Comparison of ENCODE assay signal across 19 cellular contexts in genomic region chr4:154294951-154295350, GRCh38.
A peak's percentile ranks its signal among the peaks of the same experiment; 100 is the strongest.
DNase-seq lines count a peak whose midpoint lies in the region; ATAC-seq lines count a peak whose summit lies in the region.
"Had no signal": no experiment of that assay in that cellular context is flagged by ENCODE, and none has a peak within 500 bp of the region (broad histone marks: within the 10 kb centered on the region; RNA-seq: fewer than 3 reads in every experiment).

No MANE protein-coding gene starts in this region.

- no peaks in the 10 kb centered on the region for H3K36me3 ChIP-seq in SK-N-MC (ENCODE audit: insufficient read depth, low read length)
- H3K36me3 ChIP-seq: BE2C had no signal

- intact Hi-C loops in activated CD4-positive, alpha-beta T cell treated with anti-CD3 and anti-CD28 coated beads, Interleukin-2, amount 10 ng/mL, durations not matched to agents 24 days and 14 days (cut with micrococcal nuclease): no loop called here

- DNase-seq in NCI-H226 (peak; percentile 17), SK-N-MC (ENCODE audit: low read depth, low spot score) (peak; percentile 20), foreskin melanocyte (peak; percentile 98), UCSD-AML1 (lab: John Stamatoyannopoulos, UW; ENCODE audit: unreplicated experiment) (no peak)
- DNase-seq in activated CD4-positive, alpha-beta T cell treated with anti-CD3 and anti-CD28 coated beads, Interleukin-2, amount 10 ng/mL, durations not matched to agents 24 days and 14 days: no peak
- DNase-seq: 8988T; ACHN; BE2C; C1 segment of cervical spinal cord; Caco-2; Calu3; CD4-positive, alpha-beta memory T cell; CD4-positive, CD25-positive, alpha-beta regulatory T cell; CD8-positive, alpha-beta memory T cell; DMS79; GF-D8 had no signal

- H3K9me3 Mint-ChIP-seq in activated CD4-positive, alpha-beta T cell treated with anti-CD3 and anti-CD28 coated beads, Interleukin-2, amount 10 ng/mL, durations not matched to agents 24 days and 14 days: no peaks in the 10 kb centered on the region
- H3K9me3 Mint-ChIP-seq: CD4-positive, alpha-beta memory T cell; CD8-positive, alpha-beta memory T cell had no signal

- peaks cover 2% of the 10 kb centered on the region for H3K27me3 Mint-ChIP-seq in activated CD4-positive, alpha-beta T cell treated with anti-CD3 and anti-CD28 coated beads, Interleukin-2, amount 10 ng/mL, durations not matched to agents 24 days and 14 days
- H3K27me3 Mint-ChIP-seq: CD4-positive, alpha-beta memory T cell had no signal

- no peak for ATAC-seq in HG03565 (IDR thresholded peaks at IDR 0.05; ENCODE audit: unreplicated experiment)

- no peak overlapping the region for H3K27ac ChIP-seq in SK-N-MC
- H3K27ac ChIP-seq: BLaER1 had no signal

- no peak overlapping the region for H3K9ac ChIP-seq in SK-N-MC (ENCODE audit: insufficient read length)
- H3K9ac ChIP-seq: BLaER1 had no signal

- H3K36me3 Mint-ChIP-seq in activated CD4-positive, alpha-beta T cell treated with anti-CD3 and anti-CD28 coated beads, Interleukin-2, amount 10 ng/mL, durations not matched to agents 24 days and 14 days (ENCODE audit: low read depth): no peaks in the 10 kb centered on the region
- H3K36me3 Mint-ChIP-seq: CD14-positive monocyte; CD4-positive, alpha-beta memory T cell; CD4-positive, CD25-positive, alpha-beta regulatory T cell; CD8-positive, alpha-beta memory T cell had no signal

- H3K4me1 Mint-ChIP-seq in activated CD4-positive, alpha-beta T cell treated with anti-CD3 and anti-CD28 coated beads, Interleukin-2, amount 10 ng/mL, durations not matched to agents 24 days and 14 days: no peaks in the 10 kb centered on the region
- H3K4me1 Mint-ChIP-seq: CD14-positive monocyte; CD4-positive, alpha-beta memory T cell; CD4-positive, CD25-positive, alpha-beta regulatory T cell; CD8-positive, alpha-beta memory T cell had no signal

- H3K27ac Mint-ChIP-seq in activated CD4-positive, alpha-beta T cell treated with anti-CD3 and anti-CD28 coated beads, Interleukin-2, amount 10 ng/mL, durations not matched to agents 24 days and 14 days: no peak overlapping the region
- H3K27ac Mint-ChIP-seq: CD14-positive monocyte; CD4-positive, alpha-beta memory T cell; CD4-positive, CD25-positive, alpha-beta regulatory T cell; CD8-positive, alpha-beta memory T cell had no signal

- no peaks in the 10 kb centered on the region for H3K9me3 ChIP-seq in SK-N-MC (ENCODE audit: low read depth, low read length)
- H3K9me3 ChIP-seq: BE2C, BLaER1, Caco-2 had no signal

- H3K4me3 Mint-ChIP-seq in activated CD4-positive, alpha-beta T cell treated with anti-CD3 and anti-CD28 coated beads, Interleukin-2, amount 10 ng/mL, durations not matched to agents 24 days and 14 days: no peak overlapping the region
- H3K4me3 Mint-ChIP-seq: CD14-positive monocyte; CD4-positive, alpha-beta memory T cell; CD4-positive, CD25-positive, alpha-beta regulatory T cell; CD8-positive, alpha-beta memory T cell had no signal

- H3K4me3 ChIP-seq in SK-N-MC: no peak overlapping the region
- H3K4me3 ChIP-seq: BLaER1 had no signal

Comparison
In these comparisons a context has a peak if more than half of its experiments do, and no peak if none do; other contexts are left out.
1. DNase-seq: peak in NCI-H226 (single experiment), SK-N-MC (single experiment) and foreskin melanocyte (single experiment); none in activated CD4-positive, alpha-beta T cell treated with anti-CD3 and anti-CD28 coated beads, Interleukin-2, amount 10 ng/mL, durations not matched to agents 24 days and 14 days (single experiment) and UCSD-AML1 (single experiment).